8 cellular contexts compared by ENCODE assay signal in genomic region chr1:42380617-42381423, GRCh38. TPM values are rescaled to one million over a fixed set of nuclear protein-coding genes. Genes with fewer than 3 reads are reported as not detected.
DNase-seq lines count a peak whose midpoint lies in the region; ATAC-seq and TF ChIP-seq lines count a peak whose summit lies in the region.

A gene with protein sequence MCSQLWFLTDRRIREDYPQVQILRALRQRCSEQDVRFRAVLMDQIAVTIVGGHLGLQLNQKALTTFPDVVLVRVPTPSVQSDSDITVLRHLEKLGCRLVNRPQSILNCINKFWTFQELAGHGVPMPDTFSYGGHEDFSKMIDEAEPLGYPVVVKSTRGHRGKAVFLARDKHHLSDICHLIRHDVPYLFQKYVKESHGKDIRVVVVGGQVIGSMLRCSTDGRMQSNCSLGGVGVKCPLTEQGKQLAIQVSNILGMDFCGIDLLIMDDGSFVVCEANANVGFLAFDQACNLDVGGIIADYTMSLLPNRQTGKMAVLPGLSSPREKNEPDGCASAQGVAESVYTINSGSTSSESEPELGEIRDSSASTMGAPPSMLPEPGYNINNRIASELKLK (plus strand): TSS chr1:42380792. CDS start chr1:42380935, 143 bp downstream.

- TF ChIP-seq POLR2A in esophagus squamous epithelium (IDR thresholded peaks at IDR 0.05), result no peak
- no peak for TF ChIP-seq POLR2A in suprapubic skin (IDR thresholded peaks at IDR 0.05)

- no peaks in the 10 kb centered on the region for H3K36me3 Mint-ChIP-seq in activated T-cell treated with anti-CD3 and anti-CD28 coated beads, Interleukin-2, amount 50 U/mL, for 24 hours (ENCODE audit: low read depth)
- H3K36me3 Mint-ChIP-seq in natural killer cell, result no peaks in the 10 kb centered on the region

- intact Hi-C loops in esophagus squamous epithelium (cut with DNase I) (no loop called here), natural killer cell (cut with micrococcal nuclease) (no loop called here)

- H3K27ac ChIP-seq in esophagus squamous epithelium, result peak within 1 kb of the TSS in 1 of 4 donors; percentile 9
- no peak within 1 kb of the TSS for H3K27ac ChIP-seq in suprapubic skin

- H3K4me1 Mint-ChIP-seq in activated T-cell treated with anti-CD3 and anti-CD28 coated beads, Interleukin-2, amount 50 U/mL, for 24 hours (ENCODE audit: low read depth), result peaks cover 12% of the 10 kb centered on the region
- no peaks in the 10 kb centered on the region for H3K4me1 Mint-ChIP-seq in natural killer cell

- no peak within 1 kb of the TSS for H3K27ac Mint-ChIP-seq in activated T-cell treated with anti-CD3 and anti-CD28 coated beads, Interleukin-2, amount 50 U/mL, for 24 hours
- no peak within 1 kb of the TSS for H3K27ac Mint-ChIP-seq in natural killer cell

- peak; percentile 69 for ATAC-seq in GM18520 (IDR thresholded peaks at IDR 0.05; ENCODE audit: unreplicated experiment)
- ATAC-seq in HG03064 (IDR thresholded peaks at IDR 0.05; ENCODE audit: low read depth, unreplicated experiment), result peak; percentile 79
- peak; percentile 69 to 91 (median 88) for ATAC-seq in natural killer cell

- WGBS in esophagus squamous epithelium, 2 donors, result 7 to 27% methylated on average over 5 to 6 of the region's 100 CpGs
- WGBS in suprapubic skin, result 3% methylated on average over 23 of the region's 100 CpGs

- H3K4me3 ChIP-seq in esophagus squamous epithelium (peak within 1 kb of the TSS; percentile 41 to 67 (median 54)), suprapubic skin (peak within 1 kb of the TSS; percentile 76)

- TF ChIP-seq EP300 in suprapubic skin (IDR thresholded peaks at IDR 0.05), result no peak

- H3K27me3 ChIP-seq in esophagus squamous epithelium (peaks cover 0 to 69% (median 5%) of the 10 kb centered on the region in 4 donors), suprapubic skin (peaks cover 25% of the 10 kb centered on the region)

- H3K27me3 Mint-ChIP-seq in activated T-cell treated with anti-CD3 and anti-CD28 coated beads, Interleukin-2, amount 50 U/mL, for 24 hours, result peaks cover 53% of the 10 kb centered on the region
- peaks cover 18 to 20% of the 10 kb centered on the region in 2 donors for H3K27me3 Mint-ChIP-seq in natural killer cell (ENCODE audit: low read depth in 2 of 2)

- no peaks in the 10 kb centered on the region for H3K9me3 Mint-ChIP-seq in activated T-cell treated with anti-CD3 and anti-CD28 coated beads, Interleukin-2, amount 50 U/mL, for 24 hours
- H3K9me3 Mint-ChIP-seq in natural killer cell, result no peaks in the 10 kb centered on the region

- peaks cover 5 to 15% (median 6%) of the 10 kb centered on the region in 3 donors for H3K4me1 ChIP-seq in esophagus squamous epithelium
- H3K4me1 ChIP-seq in suprapubic skin, result peaks cover 13% of the 10 kb centered on the region

- H3K9me3 ChIP-seq in esophagus squamous epithelium, result no peaks in the 10 kb centered on the region
- H3K9me3 ChIP-seq in suprapubic skin, result no peaks in the 10 kb centered on the region

- peak within 1 kb of the TSS; percentile 76 for H3K4me3 Mint-ChIP-seq in activated T-cell treated with anti-CD3 and anti-CD28 coated beads, Interleukin-2, amount 50 U/mL, for 24 hours
- H3K4me3 Mint-ChIP-seq in natural killer cell, result peak within 1 kb of the TSS; percentile 81

- DNase-seq in AG08396 (ENCODE audit: low spot score) (peak; percentile 88), NCI-H460 (ENCODE audit: extremely low read depth, low read depth) (peak; percentile 25), esophagus squamous epithelium (lab: John Stamatoyannopoulos, UW) (no peak), natural killer cell (peak; percentile 36), suprapubic skin (ENCODE audit: low spot score in 2 of 2) (no peak)
- DNase-seq in activated T-cell treated with anti-CD3 and anti-CD28 coated beads, Interleukin-2, amount 50 U/mL, for 24 hours, result peak; percentile 77

- TF ChIP-seq CTCF in esophagus squamous epithelium (IDR thresholded peaks at IDR 0.05) (no peak), natural killer cell (IDR thresholded peaks at IDR 0.05) (no peak), suprapubic skin (IDR thresholded peaks at IDR 0.05) (no peak)

- H3K36me3 ChIP-seq in esophagus squamous epithelium (no peaks in the 10 kb centered on the region), suprapubic skin (no peaks in the 10 kb centered on the region)

RNA-seq across cellular contexts. Expression of the gene that starts here (rescaled TPM):
- 2.7 TPM in 2 replicates for total RNA-seq in NCI-H460 (2014; rRNA removed; shearing (Covaris generic))
- 2.0 and 3.3 TPM in 2 replicates for polyA plus RNA-seq in NCI-H460 (2014; cell fraction: nucleus; rRNA removed)
- total RNA-seq in esophagus squamous epithelium (under 1 TPM in 3 of 4 donors, not detected in 1; 0.04 to 0.57 (median 0.06) TPM), natural killer cell (under 1 TPM; 0.13 to 0.45 (median 0.39) TPM), suprapubic skin (under 1 TPM; 0.11 to 0.93 (median 0.54) TPM)

Comparison
In these comparisons a context has a peak if more than half of its experiments do, and no peak if none do; other contexts are left out.
1. Peak in DNase-seq and ATAC-seq in natural killer cell; RNA of the gene not detected or under 1 TPM.
2. DNase-seq: peak in AG08396 (single experiment), NCI-H460 (single experiment) and activated T-cell treated with anti-CD3 and anti-CD28 coated beads, Interleukin-2, amount 50 U/mL, for 24 hours (single experiment); none in esophagus squamous epithelium (single experiment) and suprapubic skin (0 of 2).
3. Peak in every context shown above with its lines, with median percentiles within 50 percentile points of each other: ATAC-seq.